Comparison of ENCODE assay signal across 1 cellular context in genomic region chr2:240597419-240598181, GRCh38.
TF ChIP-seq lines count a peak whose summit lies in the region.

No MANE protein-coding gene starts in this region.

TF ChIP-seq in HepG2, 621 proteins besides CTCF, POLR2A, EP300 and RAD21 (continued from another document):
- TF ChIP-seq SOX13 (IDR thresholded peaks at IDR 0.05) = 0 out of 2 replicates have a peak, but pooled peaks have one; percentile 30
- TF ChIP-seq SOX13 (CRISPR knock-in tag; conservative IDR thresholded peaks at IDR 0.05 in 1 of 2, IDR thresholded peaks at IDR 0.05 in 1 of 2) = peak in 1 of 2 experiments; percentile 12; a peak in 1 of 4 replicates
- TF ChIP-seq MAFG (CRISPR knock-in tag; IDR thresholded peaks at IDR 0.05) = no peak
- TF ChIP-seq ZNF609 (CRISPR knock-in tag; IDR thresholded peaks at IDR 0.05; ENCODE audit: borderline replicate concordance) = 0 out of 2 replicates have a peak, but pooled peaks have one; percentile 22
- TF ChIP-seq, protein P1, sequence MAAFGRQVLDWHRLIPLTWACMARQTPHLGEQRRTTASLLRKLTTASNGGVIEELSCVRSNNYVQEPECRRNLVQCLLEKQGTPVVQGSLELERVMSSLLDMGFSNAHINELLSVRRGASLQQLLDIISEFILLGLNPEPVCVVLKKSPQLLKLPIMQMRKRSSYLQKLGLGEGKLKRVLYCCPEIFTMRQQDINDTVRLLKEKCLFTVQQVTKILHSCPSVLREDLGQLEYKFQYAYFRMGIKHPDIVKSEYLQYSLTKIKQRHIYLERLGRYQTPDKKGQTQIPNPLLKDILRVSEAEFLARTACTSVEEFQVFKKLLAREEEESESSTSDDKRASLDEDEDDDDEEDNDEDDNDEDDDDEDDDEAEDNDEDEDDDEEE (CRISPR knock-in tag; IDR thresholded peaks at IDR 0.05) = 0 out of 2 replicates have a peak, but pooled peaks have one; percentile 28
- TF ChIP-seq, protein P2, sequence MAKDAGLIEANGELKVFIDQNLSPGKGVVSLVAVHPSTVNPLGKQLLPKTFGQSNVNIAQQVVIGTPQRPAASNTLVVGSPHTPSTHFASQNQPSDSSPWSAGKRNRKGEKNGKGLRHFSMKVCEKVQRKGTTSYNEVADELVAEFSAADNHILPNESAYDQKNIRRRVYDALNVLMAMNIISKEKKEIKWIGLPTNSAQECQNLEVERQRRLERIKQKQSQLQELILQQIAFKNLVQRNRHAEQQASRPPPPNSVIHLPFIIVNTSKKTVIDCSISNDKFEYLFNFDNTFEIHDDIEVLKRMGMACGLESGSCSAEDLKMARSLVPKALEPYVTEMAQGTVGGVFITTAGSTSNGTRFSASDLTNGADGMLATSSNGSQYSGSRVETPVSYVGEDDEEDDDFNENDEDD (CRISPR knock-in tag; IDR thresholded peaks at IDR 0.05; ENCODE audit: borderline replicate concordance) = peak; percentile 31; the same call in 1 of the 2 replicates
- TF ChIP-seq NR3C1 (CRISPR knock-in tag; IDR thresholded peaks at IDR 0.05) = no peak
- TF ChIP-seq, protein P3, sequence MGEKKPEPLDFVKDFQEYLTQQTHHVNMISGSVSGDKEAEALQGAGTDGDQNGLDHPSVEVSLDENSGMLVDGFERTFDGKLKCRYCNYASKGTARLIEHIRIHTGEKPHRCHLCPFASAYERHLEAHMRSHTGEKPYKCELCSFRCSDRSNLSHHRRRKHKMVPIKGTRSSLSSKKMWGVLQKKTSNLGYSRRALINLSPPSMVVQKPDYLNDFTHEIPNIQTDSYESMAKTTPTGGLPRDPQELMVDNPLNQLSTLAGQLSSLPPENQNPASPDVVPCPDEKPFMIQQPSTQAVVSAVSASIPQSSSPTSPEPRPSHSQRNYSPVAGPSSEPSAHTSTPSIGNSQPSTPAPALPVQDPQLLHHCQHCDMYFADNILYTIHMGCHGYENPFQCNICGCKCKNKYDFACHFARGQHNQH (CRISPR knock-in tag; IDR thresholded peaks at IDR 0.05) = 0 out of 2 replicates have a peak, but pooled peaks have one; percentile 57
- 0 out of 2 replicates have a peak, but pooled peaks have one; percentile 52 for TF ChIP-seq ARNTL (CRISPR knock-in tag; IDR thresholded peaks at IDR 0.05)
- TF ChIP-seq, protein P4, sequence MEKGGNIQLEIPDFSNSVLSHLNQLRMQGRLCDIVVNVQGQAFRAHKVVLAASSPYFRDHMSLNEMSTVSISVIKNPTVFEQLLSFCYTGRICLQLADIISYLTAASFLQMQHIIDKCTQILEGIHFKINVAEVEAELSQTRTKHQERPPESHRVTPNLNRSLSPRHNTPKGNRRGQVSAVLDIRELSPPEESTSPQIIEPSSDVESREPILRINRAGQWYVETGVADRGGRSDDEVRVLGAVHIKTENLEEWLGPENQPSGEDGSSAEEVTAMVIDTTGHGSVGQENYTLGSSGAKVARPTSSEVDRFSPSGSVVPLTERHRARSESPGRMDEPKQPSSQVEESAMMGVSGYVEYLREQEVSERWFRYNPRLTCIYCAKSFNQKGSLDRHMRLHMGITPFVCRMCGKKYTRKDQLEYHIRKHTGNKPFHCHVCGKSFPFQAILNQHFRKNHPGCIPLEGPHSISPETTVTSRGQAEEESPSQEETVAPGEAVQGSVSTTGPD (CRISPR knock-in tag; IDR thresholded peaks at IDR 0.05) = no peak
- no peak for TF ChIP-seq CCAR2 (optimal IDR thresholded peaks at IDR 0.05; ENCODE audit: low read depth, low read length)
- no peak for TF ChIP-seq MZF1 (CRISPR knock-in tag; IDR thresholded peaks at IDR 0.05; ENCODE audit: borderline replicate concordance)
- no peak for TF ChIP-seq NFE2 (CRISPR knock-in tag; IDR thresholded peaks at IDR 0.05)
- TF ChIP-seq, protein P5, sequence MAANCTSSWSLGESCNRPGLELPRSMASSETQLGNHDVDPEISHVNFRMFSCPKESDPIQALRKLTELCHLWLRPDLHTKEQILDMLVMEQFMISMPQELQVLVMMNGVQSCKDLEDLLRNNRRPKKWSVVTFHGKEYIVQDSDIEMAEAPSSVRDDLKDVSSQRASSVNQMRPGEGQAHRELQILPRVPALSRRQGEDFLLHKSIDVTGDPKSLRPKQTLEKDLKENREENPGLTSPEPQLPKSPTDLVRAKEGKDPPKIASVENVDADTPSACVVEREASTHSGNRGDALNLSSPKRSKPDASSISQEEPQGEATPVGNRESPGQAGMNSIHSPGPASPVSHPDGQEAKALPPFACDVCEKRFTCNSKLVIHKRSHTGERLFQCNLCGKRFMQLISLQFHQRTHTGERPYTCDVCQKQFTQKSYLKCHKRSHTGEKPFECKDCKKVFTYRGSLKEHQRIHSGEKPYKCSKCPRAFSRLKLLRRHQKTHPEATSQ (CRISPR knock-in tag; IDR thresholded peaks at IDR 0.05; ENCODE audit: borderline replicate concordance) = no peak
